In the genomic region with DNA sequence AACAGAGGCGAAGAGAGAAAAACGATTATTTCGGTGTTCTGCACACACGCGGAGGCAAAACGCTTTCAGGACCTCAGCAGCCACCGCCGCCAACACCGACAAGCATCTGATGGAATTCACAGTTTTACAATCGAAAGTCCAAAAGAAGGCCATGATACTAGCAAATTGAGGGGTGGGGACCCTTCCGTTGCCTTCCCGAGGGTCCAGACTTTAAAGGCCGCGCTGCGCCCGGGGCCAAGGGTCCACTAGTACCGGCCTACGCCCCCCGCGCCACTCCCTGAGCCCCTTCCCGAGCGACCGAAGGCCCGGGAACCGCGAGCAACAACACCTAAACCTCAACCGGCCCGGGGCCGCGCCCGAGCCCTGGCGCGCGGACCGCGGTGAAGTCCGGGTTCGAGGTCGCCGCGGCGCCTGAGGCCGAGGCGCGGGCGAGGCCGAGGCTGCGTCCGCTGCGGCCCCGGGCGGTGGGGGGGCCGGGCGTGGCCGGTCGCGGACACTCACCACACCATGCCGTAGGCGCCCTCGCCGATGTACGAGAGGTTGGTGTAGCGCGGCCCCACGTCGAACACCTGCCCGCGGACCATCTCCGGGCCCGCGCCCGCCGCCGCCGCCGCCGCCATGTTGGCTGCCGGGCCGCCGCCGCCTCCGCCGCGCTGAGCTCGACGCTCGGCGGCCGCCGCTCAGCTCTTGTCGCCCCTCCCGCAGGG, we compare ENCODE assay signal across 1 cellular context.
TF ChIP-seq lines count a peak whose summit lies in the region.

No MANE protein-coding gene starts in this region.

TF ChIP-seq in GM12878, 131 proteins besides CTCF, POLR2A, EP300 and RAD21 (continued from another document and continues in another):
- TF ChIP-seq, protein P1, sequence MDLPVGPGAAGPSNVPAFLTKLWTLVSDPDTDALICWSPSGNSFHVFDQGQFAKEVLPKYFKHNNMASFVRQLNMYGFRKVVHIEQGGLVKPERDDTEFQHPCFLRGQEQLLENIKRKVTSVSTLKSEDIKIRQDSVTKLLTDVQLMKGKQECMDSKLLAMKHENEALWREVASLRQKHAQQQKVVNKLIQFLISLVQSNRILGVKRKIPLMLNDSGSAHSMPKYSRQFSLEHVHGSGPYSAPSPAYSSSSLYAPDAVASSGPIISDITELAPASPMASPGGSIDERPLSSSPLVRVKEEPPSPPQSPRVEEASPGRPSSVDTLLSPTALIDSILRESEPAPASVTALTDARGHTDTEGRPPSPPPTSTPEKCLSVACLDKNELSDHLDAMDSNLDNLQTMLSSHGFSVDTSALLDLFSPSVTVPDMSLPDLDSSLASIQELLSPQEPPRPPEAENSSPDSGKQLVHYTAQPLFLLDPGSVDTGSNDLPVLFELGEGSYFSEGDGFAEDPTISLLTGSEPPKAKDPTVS (IDR thresholded peaks at IDR 0.05; ENCODE audit: low read depth, low read length) = no peak
- TF ChIP-seq ZNF274 (IDR thresholded peaks at IDR 0.05; ENCODE audit: insufficient read depth, insufficient read length) = no peak
- TF ChIP-seq SPI1 (IDR thresholded peaks at IDR 0.05; ENCODE audit: borderline replicate concordance, insufficient read depth, low read depth, low read length) = no peak
- no peak for TF ChIP-seq MTA2 (IDR thresholded peaks at IDR 0.05; ENCODE audit: low read depth)
- no peak for TF ChIP-seq RFX5 (IDR thresholded peaks at IDR 0.05; ENCODE audit: low read depth, low read length)
- TF ChIP-seq FOXK2 (IDR thresholded peaks at IDR 0.05) = no peak
- no peak for TF ChIP-seq ZNF217 (IDR thresholded peaks at IDR 0.05)
- TF ChIP-seq, protein P2, sequence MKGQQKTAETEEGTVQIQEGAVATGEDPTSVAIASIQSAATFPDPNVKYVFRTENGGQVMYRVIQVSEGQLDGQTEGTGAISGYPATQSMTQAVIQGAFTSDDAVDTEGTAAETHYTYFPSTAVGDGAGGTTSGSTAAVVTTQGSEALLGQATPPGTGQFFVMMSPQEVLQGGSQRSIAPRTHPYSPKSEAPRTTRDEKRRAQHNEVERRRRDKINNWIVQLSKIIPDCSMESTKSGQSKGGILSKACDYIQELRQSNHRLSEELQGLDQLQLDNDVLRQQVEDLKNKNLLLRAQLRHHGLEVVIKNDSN (IDR thresholded peaks at IDR 0.05; ENCODE audit: borderline replicate concordance, extremely low read length, insufficient read depth, low read depth, low read length) = no peak
- no peak for TF ChIP-seq NBN (IDR thresholded peaks at IDR 0.05)
- no peak for TF ChIP-seq CREM (IDR thresholded peaks at IDR 0.05; ENCODE audit: low read depth)
- TF ChIP-seq STAT1 (conservative IDR thresholded peaks at IDR 0.05) = no peak
- no peak for TF ChIP-seq RELA (IDR thresholded peaks at IDR 0.05; ENCODE audit: borderline replicate concordance, partially characterized antibody)
- no peak for TF ChIP-seq CBFB (IDR thresholded peaks at IDR 0.05; ENCODE audit: low read depth)
- TF ChIP-seq CHD2 (IDR thresholded peaks at IDR 0.05; ENCODE audit: borderline replicate concordance, low read depth, low read length) = no peak
- no peak for TF ChIP-seq TCF7 (IDR thresholded peaks at IDR 0.05; ENCODE audit: borderline replicate concordance)
- TF ChIP-seq, protein P3, sequence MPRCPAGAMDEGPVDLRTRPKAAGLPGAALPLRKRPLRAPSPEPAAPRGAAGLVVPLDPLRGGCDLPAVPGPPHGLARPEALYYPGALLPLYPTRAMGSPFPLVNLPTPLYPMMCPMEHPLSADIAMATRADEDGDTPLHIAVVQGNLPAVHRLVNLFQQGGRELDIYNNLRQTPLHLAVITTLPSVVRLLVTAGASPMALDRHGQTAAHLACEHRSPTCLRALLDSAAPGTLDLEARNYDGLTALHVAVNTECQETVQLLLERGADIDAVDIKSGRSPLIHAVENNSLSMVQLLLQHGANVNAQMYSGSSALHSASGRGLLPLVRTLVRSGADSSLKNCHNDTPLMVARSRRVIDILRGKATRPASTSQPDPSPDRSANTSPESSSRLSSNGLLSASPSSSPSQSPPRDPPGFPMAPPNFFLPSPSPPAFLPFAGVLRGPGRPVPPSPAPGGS (IDR thresholded peaks at IDR 0.05; ENCODE audit: borderline replicate concordance, insufficient read depth, low read depth, low read length, poor library complexity, severe bottlenecking) = no peak
- TF ChIP-seq, protein P4, sequence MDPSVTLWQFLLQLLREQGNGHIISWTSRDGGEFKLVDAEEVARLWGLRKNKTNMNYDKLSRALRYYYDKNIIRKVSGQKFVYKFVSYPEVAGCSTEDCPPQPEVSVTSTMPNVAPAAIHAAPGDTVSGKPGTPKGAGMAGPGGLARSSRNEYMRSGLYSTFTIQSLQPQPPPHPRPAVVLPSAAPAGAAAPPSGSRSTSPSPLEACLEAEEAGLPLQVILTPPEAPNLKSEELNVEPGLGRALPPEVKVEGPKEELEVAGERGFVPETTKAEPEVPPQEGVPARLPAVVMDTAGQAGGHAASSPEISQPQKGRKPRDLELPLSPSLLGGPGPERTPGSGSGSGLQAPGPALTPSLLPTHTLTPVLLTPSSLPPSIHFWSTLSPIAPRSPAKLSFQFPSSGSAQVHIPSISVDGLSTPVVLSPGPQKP (IDR thresholded peaks at IDR 0.05; ENCODE audit: low read depth, low read length) = no peak
- no peak for TF ChIP-seq CEBPB (IDR thresholded peaks at IDR 0.05; ENCODE audit: borderline replicate concordance in 1 of 2, low read depth in 2 of 2, low read length in 2 of 2)
- TF ChIP-seq ZNF24 (IDR thresholded peaks at IDR 0.05) = no peak
- no peak for TF ChIP-seq STAT3 (IDR thresholded peaks at IDR 0.05; ENCODE audit: low read depth, low read length)
- TF ChIP-seq RB1 (IDR thresholded peaks at IDR 0.05; ENCODE audit: borderline replicate concordance) = peak; percentile 34; the same call in 1 of the 2 replicates
- no peak for TF ChIP-seq MYC (IDR thresholded peaks at IDR 0.05; ENCODE audit: insufficient read depth, insufficient read length, insufficient replicate concordance, low read length, severe bottlenecking)
- TF ChIP-seq CREB1 (IDR thresholded peaks at IDR 0.05; ENCODE audit: low read depth) = no peak
- TF ChIP-seq JUNB (IDR thresholded peaks at IDR 0.05) = no peak
- TF ChIP-seq, protein P5, sequence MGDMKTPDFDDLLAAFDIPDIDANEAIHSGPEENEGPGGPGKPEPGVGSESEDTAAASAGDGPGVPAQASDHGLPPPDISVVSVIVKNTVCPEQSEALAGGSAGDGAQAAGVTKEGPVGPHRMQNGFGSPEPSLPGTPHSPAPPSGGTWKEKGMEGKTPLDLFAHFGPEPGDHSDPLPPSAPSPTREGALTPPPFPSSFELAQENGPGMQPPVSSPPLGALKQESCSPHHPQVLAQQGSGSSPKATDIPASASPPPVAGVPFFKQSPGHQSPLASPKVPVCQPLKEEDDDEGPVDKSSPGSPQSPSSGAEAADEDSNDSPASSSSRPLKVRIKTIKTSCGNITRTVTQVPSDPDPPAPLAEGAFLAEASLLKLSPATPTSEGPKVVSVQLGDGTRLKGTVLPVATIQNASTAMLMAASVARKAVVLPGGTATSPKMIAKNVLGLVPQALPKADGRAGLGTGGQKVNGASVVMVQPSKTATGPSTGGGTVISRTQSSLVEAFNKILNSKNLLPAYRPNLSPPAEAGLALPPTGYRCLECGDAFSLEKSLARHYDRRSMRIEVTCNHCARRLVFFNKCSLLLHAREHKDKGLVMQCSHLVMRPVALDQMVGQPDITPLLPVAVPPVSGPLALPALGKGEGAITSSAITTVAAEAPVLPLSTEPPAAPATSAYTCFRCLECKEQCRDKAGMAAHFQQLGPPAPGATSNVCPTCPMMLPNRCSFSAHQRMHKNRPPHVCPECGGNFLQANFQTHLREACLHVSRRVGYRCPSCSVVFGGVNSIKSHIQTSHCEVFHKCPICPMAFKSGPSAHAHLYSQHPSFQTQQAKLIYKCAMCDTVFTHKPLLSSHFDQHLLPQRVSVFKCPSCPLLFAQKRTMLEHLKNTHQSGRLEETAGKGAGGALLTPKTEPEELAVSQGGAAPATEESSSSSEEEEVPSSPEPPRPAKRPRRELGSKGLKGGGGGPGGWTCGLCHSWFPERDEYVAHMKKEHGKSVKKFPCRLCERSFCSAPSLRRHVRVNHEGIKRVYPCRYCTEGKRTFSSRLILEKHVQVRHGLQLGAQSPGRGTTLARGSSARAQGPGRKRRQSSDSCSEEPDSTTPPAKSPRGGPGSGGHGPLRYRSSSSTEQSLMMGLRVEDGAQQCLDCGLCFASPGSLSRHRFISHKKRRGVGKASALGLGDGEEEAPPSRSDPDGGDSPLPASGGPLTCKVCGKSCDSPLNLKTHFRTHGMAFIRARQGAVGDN (IDR thresholded peaks at IDR 0.05) = peak; percentile 40
- no peak for TF ChIP-seq RAD51 (IDR thresholded peaks at IDR 0.05)
- TF ChIP-seq, protein P6, sequence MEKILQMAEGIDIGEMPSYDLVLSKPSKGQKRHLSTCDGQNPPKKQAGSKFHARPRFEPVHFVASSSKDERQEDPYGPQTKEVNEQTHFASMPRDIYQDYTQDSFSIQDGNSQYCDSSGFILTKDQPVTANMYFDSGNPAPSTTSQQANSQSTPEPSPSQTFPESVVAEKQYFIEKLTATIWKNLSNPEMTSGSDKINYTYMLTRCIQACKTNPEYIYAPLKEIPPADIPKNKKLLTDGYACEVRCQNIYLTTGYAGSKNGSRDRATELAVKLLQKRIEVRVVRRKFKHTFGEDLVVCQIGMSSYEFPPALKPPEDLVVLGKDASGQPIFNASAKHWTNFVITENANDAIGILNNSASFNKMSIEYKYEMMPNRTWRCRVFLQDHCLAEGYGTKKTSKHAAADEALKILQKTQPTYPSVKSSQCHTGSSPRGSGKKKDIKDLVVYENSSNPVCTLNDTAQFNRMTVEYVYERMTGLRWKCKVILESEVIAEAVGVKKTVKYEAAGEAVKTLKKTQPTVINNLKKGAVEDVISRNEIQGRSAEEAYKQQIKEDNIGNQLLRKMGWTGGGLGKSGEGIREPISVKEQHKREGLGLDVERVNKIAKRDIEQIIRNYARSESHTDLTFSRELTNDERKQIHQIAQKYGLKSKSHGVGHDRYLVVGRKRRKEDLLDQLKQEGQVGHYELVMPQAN (conservative IDR thresholded peaks at IDR 0.05) = peak; percentile 68; the same call in 1 of the 2 replicates
- no peak for TF ChIP-seq ZSCAN29 (IDR thresholded peaks at IDR 0.05)
- TF ChIP-seq NR2C2 (IDR thresholded peaks at IDR 0.05; ENCODE audit: borderline replicate concordance, control insufficient read depth, insufficient read length, low read depth) = no peak
- no peak for TF ChIP-seq KDM1A (IDR thresholded peaks at IDR 0.05; ENCODE audit: borderline replicate concordance)
- no peak for TF ChIP-seq KAT2A (conservative IDR thresholded peaks at IDR 0.05; ENCODE audit: control insufficient read depth, low read depth, low read length)
- no peak for TF ChIP-seq MYB (IDR thresholded peaks at IDR 0.05; ENCODE audit: borderline replicate concordance, low read depth, low read length)
- TF ChIP-seq SMARCA5 (IDR thresholded peaks at IDR 0.05) = peak; percentile 76
- TF ChIP-seq, protein P7, sequence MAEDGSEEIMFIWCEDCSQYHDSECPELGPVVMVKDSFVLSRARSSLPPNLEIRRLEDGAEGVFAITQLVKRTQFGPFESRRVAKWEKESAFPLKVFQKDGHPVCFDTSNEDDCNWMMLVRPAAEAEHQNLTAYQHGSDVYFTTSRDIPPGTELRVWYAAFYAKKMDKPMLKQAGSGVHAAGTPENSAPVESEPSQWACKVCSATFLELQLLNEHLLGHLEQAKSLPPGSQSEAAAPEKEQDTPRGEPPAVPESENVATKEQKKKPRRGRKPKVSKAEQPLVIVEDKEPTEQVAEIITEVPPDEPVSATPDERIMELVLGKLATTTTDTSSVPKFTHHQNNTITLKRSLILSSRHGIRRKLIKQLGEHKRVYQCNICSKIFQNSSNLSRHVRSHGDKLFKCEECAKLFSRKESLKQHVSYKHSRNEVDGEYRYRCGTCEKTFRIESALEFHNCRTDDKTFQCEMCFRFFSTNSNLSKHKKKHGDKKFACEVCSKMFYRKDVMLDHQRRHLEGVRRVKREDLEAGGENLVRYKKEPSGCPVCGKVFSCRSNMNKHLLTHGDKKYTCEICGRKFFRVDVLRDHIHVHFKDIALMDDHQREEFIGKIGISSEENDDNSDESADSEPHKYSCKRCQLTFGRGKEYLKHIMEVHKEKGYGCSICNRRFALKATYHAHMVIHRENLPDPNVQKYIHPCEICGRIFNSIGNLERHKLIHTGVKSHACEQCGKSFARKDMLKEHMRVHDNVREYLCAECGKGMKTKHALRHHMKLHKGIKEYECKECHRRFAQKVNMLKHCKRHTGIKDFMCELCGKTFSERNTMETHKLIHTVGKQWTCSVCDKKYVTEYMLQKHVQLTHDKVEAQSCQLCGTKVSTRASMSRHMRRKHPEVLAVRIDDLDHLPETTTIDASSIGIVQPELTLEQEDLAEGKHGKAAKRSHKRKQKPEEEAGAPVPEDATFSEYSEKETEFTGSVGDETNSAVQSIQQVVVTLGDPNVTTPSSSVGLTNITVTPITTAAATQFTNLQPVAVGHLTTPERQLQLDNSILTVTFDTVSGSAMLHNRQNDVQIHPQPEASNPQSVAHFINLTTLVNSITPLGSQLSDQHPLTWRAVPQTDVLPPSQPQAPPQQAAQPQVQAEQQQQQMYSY (CRISPR knock-in tag; IDR thresholded peaks at IDR 0.05) = no peak
- TF ChIP-seq, protein P8, sequence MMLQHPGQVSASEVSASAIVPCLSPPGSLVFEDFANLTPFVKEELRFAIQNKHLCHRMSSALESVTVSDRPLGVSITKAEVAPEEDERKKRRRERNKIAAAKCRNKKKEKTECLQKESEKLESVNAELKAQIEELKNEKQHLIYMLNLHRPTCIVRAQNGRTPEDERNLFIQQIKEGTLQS (IDR thresholded peaks at IDR 0.05; ENCODE audit: borderline replicate concordance, extremely low read depth, low read depth, low read length) = no peak
- TF ChIP-seq FOS (IDR thresholded peaks at IDR 0.05; ENCODE audit: borderline replicate concordance, extremely low read depth, insufficient read length) = no peak
- no peak for TF ChIP-seq SUZ12 (IDR thresholded peaks at IDR 0.05; ENCODE audit: unreplicated experiment)
- no peak for TF ChIP-seq ATF7 (IDR thresholded peaks at IDR 0.05; ENCODE audit: low read depth)
- TF ChIP-seq ZZZ3 (IDR thresholded peaks at IDR 0.05; ENCODE audit: control insufficient read depth, insufficient read length, low read depth) = no peak
- no peak for TF ChIP-seq ESRRA (IDR thresholded peaks at IDR 0.05; ENCODE audit: low read length)
- no peak for TF ChIP-seq PAX5 (IDR thresholded peaks at IDR 0.05; ENCODE audit: borderline replicate concordance, low read depth, low read length)
- TF ChIP-seq SMC3 (IDR thresholded peaks at IDR 0.05; ENCODE audit: borderline replicate concordance, low read length) = no peak
- no peak; the same call in 1 of the 2 replicates for TF ChIP-seq NR2C1 (IDR thresholded peaks at IDR 0.05)
- no peak for TF ChIP-seq SRF (IDR thresholded peaks at IDR 0.05; ENCODE audit: low read depth in 2 of 2, low read length in 2 of 2)
- no peak for TF ChIP-seq ZBED1 (IDR thresholded peaks at IDR 0.05; ENCODE audit: borderline replicate concordance)
- TF ChIP-seq NR2F1 (conservative IDR thresholded peaks at IDR 0.05) = peak; percentile 54
- TF ChIP-seq NFIC (IDR thresholded peaks at IDR 0.05; ENCODE audit: low read depth, low read length) = no peak
- TF ChIP-seq TARDBP (IDR thresholded peaks at IDR 0.05; ENCODE audit: borderline replicate concordance) = no peak
- TF ChIP-seq POLR2AphosphoS2 (IDR thresholded peaks at IDR 0.05; ENCODE audit: low read depth, low read length) = no peak
- no peak for TF ChIP-seq RBBP5 (conservative IDR thresholded peaks at IDR 0.05)
